In genomic region chr18:12768622-12769021, GRCh38 we compare ENCODE assay signal across 17 cellular contexts.
DNase-seq lines count a peak whose midpoint lies in the region; ATAC-seq and TF ChIP-seq lines count a peak whose summit lies in the region.
"Had no signal": no experiment of that assay in that cellular context is flagged by ENCODE, and none has a peak within 500 bp of the region (broad histone marks: within the 10 kb centered on the region; RNA-seq: fewer than 3 reads in every experiment).

No MANE protein-coding gene starts in this region.

- no peak overlapping the region for H3K4me3 ChIP-seq in choroid plexus epithelial cell (ENCODE audit: low read depth, low read length)
- H3K4me3 ChIP-seq: dorsolateral prefrontal cortex, thyroid gland had no signal

- DNase-seq in EH (ENCODE audit: low read depth): peak; percentile 31
- peak; percentile 22 for DNase-seq in NCI-H226
- DNase-seq in choroid plexus epithelial cell (ENCODE audit: low read depth): peak; percentile 39
- peak; percentile 5 for DNase-seq in sciatic nerve (ENCODE audit: low spot score)
- DNase-seq in NK-92 treated with Interleukin-12 subunit alpha and Interleukin-12 subunit beta, amount 100 ng/mL, for 24 hours (lab: John Stamatoyannopoulos, UW): no peak
- no peak for DNase-seq in cortex of kidney (lab: John Stamatoyannopoulos, UW)
- DNase-seq: activated gamma-delta T cell treated with Interleukin-2 at 50 U/mL for 16 hours; aorta; dorsolateral prefrontal cortex; NCI-H146; nucleus accumbens; SHP77 treated with DMSO at 0.1 percent for 48 hours; stimulated activated CD4-positive, alpha-beta T cell treated with anti-CD3 and anti-CD28 coated beads, Interleukin-4, amount 100 ng/mL, for 4 hours; T-helper 2 cell; thyroid gland had no signal

- intact Hi-C loops in sciatic nerve (cut with DNase I): no loop called here

- ATAC-seq in sciatic nerve (no peak), GM21619 (IDR thresholded peaks at IDR 0.05; ENCODE audit: unreplicated experiment) (no peak), HG03378 (IDR thresholded peaks at IDR 0.05; ENCODE audit: unreplicated experiment) (no peak)

- no peak for TF ChIP-seq CTCF in choroid plexus epithelial cell (conservative IDR thresholded peaks at IDR 0.05; ENCODE audit: low read depth, low read length)

Comparison
In these comparisons a context has a peak if more than half of its experiments do, and no peak if none do; other contexts are left out.
1. DNase-seq: peak in EH (single experiment), NCI-H226 (single experiment), choroid plexus epithelial cell (single experiment) and sciatic nerve (single experiment); none in NK-92 treated with Interleukin-12 subunit alpha and Interleukin-12 subunit beta, amount 100 ng/mL, for 24 hours (single experiment) and cortex of kidney (single experiment).